ENCODE assay signal across 9 cellular contexts in genomic region chr1:165288301-165289120, GRCh38.
DNase-seq lines count a peak whose midpoint lies in the region; ATAC-seq lines count a peak whose summit lies in the region.
"Had no signal": no experiment of that assay in that cellular context is flagged by ENCODE, and none has a peak within 500 bp of the region (broad histone marks: within the 10 kb centered on the region; RNA-seq: fewer than 3 reads in every experiment).

No MANE protein-coding gene starts in this region.

- H3K9me3 Mint-ChIP-seq in T-helper 2 cell treated with Interferon-gamma antibody and Interleukin-4, amounts not matched to agents 5 μg/mL and 100 μg/mL, for 36 hours = no peaks in the 10 kb centered on the region
- H3K9me3 Mint-ChIP-seq: stimulated activated memory B cell treated with anti-CD40 and anti-IgM and Interleukin-4, amounts not matched to agents 10 μg/mL and 1 μg/mL and 100 μg/mL, for 72 hours had no signal

- H3K4me1 Mint-ChIP-seq in T-helper 2 cell treated with Interferon-gamma antibody and Interleukin-4, amounts not matched to agents 5 μg/mL and 100 μg/mL, for 36 hours (ENCODE audit: low read depth) = no peaks in the 10 kb centered on the region

- H3K4me3 Mint-ChIP-seq in T-helper 2 cell treated with Interferon-gamma antibody and Interleukin-4, amounts not matched to agents 5 μg/mL and 100 μg/mL, for 36 hours = no peak overlapping the region
- H3K4me3 Mint-ChIP-seq: stimulated activated memory B cell treated with anti-CD40 and anti-IgM and Interleukin-4, amounts not matched to agents 10 μg/mL and 1 μg/mL and 100 μg/mL, for 72 hours had no signal

- no peak for ATAC-seq in HG02981 (IDR thresholded peaks at IDR 0.05; ENCODE audit: unreplicated experiment)
- no peak for ATAC-seq in esophagus mucosa
- ATAC-seq: stimulated activated memory B cell treated with anti-CD40 and anti-IgM and Interleukin-4, amounts not matched to agents 10 μg/mL and 1 μg/mL and 100 μg/mL, for 72 hours had no signal

- no peaks in the 10 kb centered on the region for H3K36me3 Mint-ChIP-seq in T-helper 2 cell treated with Interferon-gamma antibody and Interleukin-4, amounts not matched to agents 5 μg/mL and 100 μg/mL, for 36 hours (ENCODE audit: low read depth)
- H3K36me3 Mint-ChIP-seq: stimulated activated memory B cell treated with anti-CD40 and anti-IgM and Interleukin-4, amounts not matched to agents 10 μg/mL and 1 μg/mL and 100 μg/mL, for 72 hours had no signal

- no peak overlapping the region for H3K27ac Mint-ChIP-seq in T-helper 2 cell treated with Interferon-gamma antibody and Interleukin-4, amounts not matched to agents 5 μg/mL and 100 μg/mL, for 36 hours
- H3K27ac Mint-ChIP-seq: stimulated activated memory B cell treated with anti-CD40 and anti-IgM and Interleukin-4, amounts not matched to agents 10 μg/mL and 1 μg/mL and 100 μg/mL, for 72 hours had no signal

- H3K27me3 Mint-ChIP-seq in T-helper 2 cell treated with Interferon-gamma antibody and Interleukin-4, amounts not matched to agents 5 μg/mL and 100 μg/mL, for 36 hours (ENCODE audit: low read depth) = peaks cover 2% of the 10 kb centered on the region

- DNase-seq in DMS79 treated with DMSO at 0.1 percent for 48 hours (lab: John Stamatoyannopoulos, UW) = peak; percentile 89
- peak; percentile 67 for DNase-seq in NCI-H2081 treated with DMSO at 0.1 percent for 48 hours (lab: John Stamatoyannopoulos, UW)
- peak; percentile 64 for DNase-seq in SK-N-DZ (ENCODE audit: low spot score)
- DNase-seq in pons (ENCODE audit: low spot score) = peak; percentile 2
- DNase-seq in T-helper 2 cell treated with Interferon-gamma antibody and Interleukin-4, amounts not matched to agents 5 μg/mL and 100 μg/mL, for 36 hours (ENCODE audit: low spot score) = no peak
- DNase-seq in stimulated activated CD4-positive, alpha-beta T cell treated with anti-CD3 and anti-CD28 coated beads, Interleukin-2, amount 100 ng/mL, for 24 hours = no peak

Comparison
In these comparisons a context has a peak if more than half of its experiments do, and no peak if none do; other contexts are left out.
1. DNase-seq: peak in DMS79 treated with DMSO at 0.1 percent for 48 hours (single experiment), NCI-H2081 treated with DMSO at 0.1 percent for 48 hours (single experiment), SK-N-DZ (single experiment) and pons (single experiment); none in T-helper 2 cell treated with Interferon-gamma antibody and Interleukin-4, amounts not matched to agents 5 μg/mL and 100 μg/mL, for 36 hours (single experiment) and stimulated activated CD4-positive, alpha-beta T cell treated with anti-CD3 and anti-CD28 coated beads, Interleukin-2, amount 100 ng/mL, for 24 hours (0 of 2).